9 cellular contexts compared by ENCODE assay signal in genomic region chr19:57436392-57436791, GRCh38. TPM values are rescaled to one million over a fixed set of nuclear protein-coding genes. Genes with fewer than 3 reads are reported as not detected.
DNase-seq lines count a peak whose midpoint lies in the region; ATAC-seq and TF ChIP-seq lines count a peak whose summit lies in the region.
"Had no signal": no experiment of that assay in that cellular context is flagged by ENCODE, and none has a peak within 500 bp of the region (broad histone marks: within the 10 kb centered on the region; RNA-seq: fewer than 3 reads in every experiment).

No MANE protein-coding gene starts in this region.

- H3K36me3 ChIP-seq in Caco-2 (ENCODE audit: control insufficient read depth, insufficient read depth, low read length) = 0 out of 2 replicates have a peak, but pooled peaks cover 1% of the 10 kb centered on the region
- H3K36me3 ChIP-seq in NT2/D1 (ENCODE audit: insufficient read depth, insufficient read length, low read length) = peaks cover 34% of the 10 kb centered on the region

- H3K27me3 ChIP-seq in Caco-2 (replicated peaks; ENCODE audit: control insufficient read depth, insufficient read depth, low read length) (no peaks in the 10 kb centered on the region), NT2/D1 (ENCODE audit: insufficient read depth, insufficient read length) (no peaks in the 10 kb centered on the region)

- H3K27me3 Mint-ChIP-seq in Caco-2 (ENCODE audit: insufficient read depth, unreplicated experiment) = no peaks in the 10 kb centered on the region
- H3K27me3 Mint-ChIP-seq in dendritic cell treated with granulocyte-macrophage colony-stimulating factor and Interleukin-4, amounts not matched to agents 40 ng/mL and 50 ng/mL, for 4 days = no peaks in the 10 kb centered on the region
- H3K27me3 Mint-ChIP-seq in natural killer cell (ENCODE audit: low read depth in 2 of 2) = peaks cover 0 to 2% of the 10 kb centered on the region in 2 donors

- peak overlapping the region; percentile 91 for H3K27ac Mint-ChIP-seq in Caco-2 (ENCODE audit: unreplicated experiment)
- no peak overlapping the region for H3K27ac Mint-ChIP-seq in dendritic cell treated with granulocyte-macrophage colony-stimulating factor and Interleukin-4, amounts not matched to agents 40 ng/mL and 50 ng/mL, for 4 days
- peak overlapping the region in 1 of 2 donors; percentile 87 for H3K27ac Mint-ChIP-seq in natural killer cell

- H3K4me1 ChIP-seq in Caco-2 = peaks cover 9% of the 10 kb centered on the region; the same call in 1 of the 2 replicates
- H3K4me1 ChIP-seq in NT2/D1 (ENCODE audit: insufficient read depth, insufficient read length) = no peaks in the 10 kb centered on the region

- POLR2A ChIA-PET in Caco-2 (lab: Charles Lee) = no interaction called here

- CTCF ChIA-PET in Caco-2 (lab: Charles Lee) = no interaction called here

- peak overlapping the region; percentile 89 for H3K9ac ChIP-seq in NT2/D1 (ENCODE audit: insufficient read length, low read depth)

- H3K4me1 Mint-ChIP-seq in Caco-2 (ENCODE audit: low read depth, unreplicated experiment) (peaks cover 19% of the 10 kb centered on the region), natural killer cell (peaks cover 21 to 50% of the 10 kb centered on the region in 2 donors)
- H3K4me1 Mint-ChIP-seq in dendritic cell treated with granulocyte-macrophage colony-stimulating factor and Interleukin-4, amounts not matched to agents 40 ng/mL and 50 ng/mL, for 4 days (ENCODE audit: low read depth) = peaks cover 26% of the 10 kb centered on the region

- ATAC-seq in natural killer cell (no peak), GM18519 (IDR thresholded peaks at IDR 0.05; ENCODE audit: low FRiP score, unreplicated experiment) (no peak)

- no peak for DNase-seq in Caco-2
- no peak for DNase-seq in NT2/D1 (ENCODE audit: low read depth, low spot score)
- no peak for DNase-seq in natural killer cell
- no peak for DNase-seq in NCI-H226
- no peak for DNase-seq in amniotic stem cell (lab: John Stamatoyannopoulos, UW)
- DNase-seq in activated gamma-delta T cell (lab: John Stamatoyannopoulos, UW) = no peak
- DNase-seq: activated CD4-positive, alpha-beta T cell treated with anti-CD3 and anti-CD28 coated beads, Interleukin-2, amount 50 U/mL, for 1 hour had no signal

- H3K9me3 ChIP-seq in Caco-2 (no peaks in the 10 kb centered on the region), NT2/D1 (ENCODE audit: insufficient read depth, low read length) (no peaks in the 10 kb centered on the region)

- peak overlapping the region; percentile 71 for H3K4me3 ChIP-seq in Caco-2 (ENCODE audit: low read depth, low read length)
- peak overlapping the region; percentile 65 for H3K4me3 ChIP-seq in NT2/D1 (ENCODE audit: insufficient read length, low read depth)

- BruUV-seq in Caco-2 (replicated peaks; lab: Mats Ljungman, UMichigan) = TSS peak; percentile 44

- intact Hi-C loops in Caco-2 (cut with micrococcal nuclease; ENCODE audit: unreplicated experiment) = loop anchor here (5.0 kb wide), 1 partner anchor 154 kb away; the partner anchor contains the start of gene ZNF460
- intact Hi-C loops in dendritic cell treated with granulocyte-macrophage colony-stimulating factor and Interleukin-4, amounts not matched to agents 40 ng/mL and 50 ng/mL, for 4 days (cut with micrococcal nuclease) = loop anchor here (5.0 kb wide), 1 partner anchor 41 kb away; the partner anchor contains the start of gene ZNF772
- intact Hi-C loops in natural killer cell (cut with micrococcal nuclease) = no loop called here

- peak overlapping the region; percentile 92 for H3K4me3 Mint-ChIP-seq in Caco-2 (ENCODE audit: unreplicated experiment)
- peak overlapping the region; percentile 83 for H3K4me3 Mint-ChIP-seq in dendritic cell treated with granulocyte-macrophage colony-stimulating factor and Interleukin-4, amounts not matched to agents 40 ng/mL and 50 ng/mL, for 4 days
- H3K4me3 Mint-ChIP-seq in natural killer cell = peak overlapping the region; percentile 99

- H3K9me3 Mint-ChIP-seq in Caco-2 (ENCODE audit: unreplicated experiment) = no peaks in the 10 kb centered on the region
- H3K9me3 Mint-ChIP-seq in dendritic cell treated with granulocyte-macrophage colony-stimulating factor and Interleukin-4, amounts not matched to agents 40 ng/mL and 50 ng/mL, for 4 days = peaks cover 61% of the 10 kb centered on the region
- H3K9me3 Mint-ChIP-seq in natural killer cell = peaks cover 2 to 4% of the 10 kb centered on the region in 2 donors

- H3K36me3 Mint-ChIP-seq in Caco-2 (ENCODE audit: insufficient read depth, unreplicated experiment) (peaks cover 28% of the 10 kb centered on the region), natural killer cell (peaks cover 9% of the 10 kb centered on the region)
- peaks cover 47% of the 10 kb centered on the region for H3K36me3 Mint-ChIP-seq in dendritic cell treated with granulocyte-macrophage colony-stimulating factor and Interleukin-4, amounts not matched to agents 40 ng/mL and 50 ng/mL, for 4 days (ENCODE audit: low read depth)

- TF ChIP-seq CTCF in Caco-2 (IDR thresholded peaks at IDR 0.05; ENCODE audit: insufficient read depth in 1 of 2, low read depth in 1 of 2, low read length in 1 of 2, severe bottlenecking in 1 of 2, unreplicated experiment in 1 of 2) (no peak), natural killer cell (IDR thresholded peaks at IDR 0.05) (no peak)

RNA-seq across cellular contexts. Expression of gene ZNF749, which starts 1.3 kb away (rescaled TPM):
- 14.6 and 15.9 TPM in 2 replicates for total RNA-seq in Caco-2 (2022)
- 1 to 10 TPM; 7.0 to 9.8 (median 7.8) TPM for total RNA-seq in natural killer cell

RNA-seq across cellular contexts. Expression of gene VN1R1, which starts 20.5 kb away (rescaled TPM):
- total RNA-seq in Caco-2 (2022) = 0.11 TPM in 1 of 2 replicates, not detected in the other
- total RNA-seq in natural killer cell = under 1 TPM in 1 of 3 donors, not detected in 2; 0.40 TPM

RNA-seq across cellular contexts. Expression of gene ZNF17, which starts 25.4 kb away (rescaled TPM):
- total RNA-seq in Caco-2 (2022) = 7.2 and 9.5 TPM in 2 replicates
- total RNA-seq in natural killer cell = 10 to 100 TPM; 13.0 to 15.0 (median 13.3) TPM

RNA-seq across cellular contexts. Expression of gene ZNF772, which starts 41.0 kb away (rescaled TPM):
- total RNA-seq in Caco-2 (2022) (1.2 and 1.7 TPM in 2 replicates), natural killer cell (1 to 10 TPM; 1.3 to 3.5 (median 1.4) TPM)

RNA-seq across cellular contexts. Expression of gene ZNF548, which starts 46.7 kb away (rescaled TPM):
- total RNA-seq in Caco-2 (2022) (4.9 and 5.5 TPM in 2 replicates), natural killer cell (100 to 1,000 TPM in 1 of 3 donors, 10 to 100 TPM in 2; 75.5 to 104 (median 96.9) TPM)
